1 cellular context compared by ENCODE assay signal in the genomic region with DNA sequence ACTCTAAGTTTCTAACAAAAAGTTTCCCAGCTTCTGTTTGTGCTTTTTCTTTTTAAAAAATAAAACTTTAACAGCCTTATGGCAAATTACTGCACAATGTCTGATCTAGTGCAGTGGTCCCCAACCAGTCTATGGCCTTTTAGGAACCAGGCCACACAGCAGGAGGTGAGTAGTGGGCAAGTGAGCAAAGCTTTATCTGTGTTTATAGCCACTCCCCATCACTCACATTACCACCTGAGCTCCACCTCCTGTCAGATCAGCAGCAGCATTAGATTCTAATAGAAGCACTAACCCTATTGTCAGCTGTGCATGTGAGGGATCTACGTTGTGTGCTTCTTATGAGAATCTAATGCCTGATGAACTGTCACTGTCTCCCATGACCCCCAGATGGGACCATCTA.
TF ChIP-seq lines count a peak whose summit lies in the region.

No MANE protein-coding gene starts in this region.

TF ChIP-seq in HepG2, 621 proteins besides CTCF, POLR2A, EP300 and RAD21:
- TF ChIP-seq ZEB1 (IDR thresholded peaks at IDR 0.05; ENCODE audit: insufficient replicate concordance, low read depth): no peak
